Comparison of ENCODE assay signal across 18 cellular contexts in genomic region chr2:3864943-3865664, GRCh38.
DNase-seq lines count a peak whose midpoint lies in the region; ATAC-seq and TF ChIP-seq lines count a peak whose summit lies in the region.
"Had no signal": no experiment of that assay in that cellular context is flagged by ENCODE, and none has a peak within 500 bp of the region (broad histone marks: within the 10 kb centered on the region; RNA-seq: fewer than 3 reads in every experiment).

No MANE protein-coding gene starts in this region.

- H3K36me3 Mint-ChIP-seq in CD8-positive, alpha-beta T cell: no peaks in the 10 kb centered on the region

- H3K4me2 ChIP-seq in neuronal stem cell (ENCODE audit: insufficient read depth, low read length, poor library complexity, severe bottlenecking): no peak overlapping the region

- no peak overlapping the region for H3K27ac ChIP-seq in neuronal stem cell (replicated peaks; ENCODE audit: low read length)
- no peak overlapping the region for H3K27ac ChIP-seq in CD8-positive, alpha-beta T cell (ENCODE audit: low read depth, low read length)
- H3K27ac ChIP-seq: breast epithelium, epithelial cell of prostate, foreskin keratinocyte, Peyer's patch, sigmoid colon, tibial nerve had no signal

- H3K36me3 ChIP-seq in neuronal stem cell (replicated peaks in 1 of 2; ENCODE audit: control insufficient read depth in 2 of 2, insufficient read depth in 2 of 2, low read length in 2 of 2): no peaks in the 10 kb centered on the region
- H3K36me3 ChIP-seq in CD8-positive, alpha-beta T cell (ENCODE audit: insufficient read depth, low read length): no peaks in the 10 kb centered on the region
- H3K36me3 ChIP-seq: breast epithelium, Peyer's patch, sigmoid colon, tibial nerve had no signal

- no peaks in the 10 kb centered on the region for H3K79me1 ChIP-seq in neuronal stem cell (ENCODE audit: low read depth, low read length)

- H3K27me3 Mint-ChIP-seq in CD8-positive, alpha-beta T cell (ENCODE audit: low read depth): peaks cover 2% of the 10 kb centered on the region
- H3K27me3 Mint-ChIP-seq: CD4-positive, alpha-beta T cell had no signal

- H3K4me1 ChIP-seq in neuronal stem cell (ENCODE audit: control insufficient read depth in 2 of 2, insufficient read depth in 1 of 2, low read depth in 1 of 2, low read length in 2 of 2): peaks cover 0 to 3% of the 10 kb centered on the region in 2 donors
- no peaks in the 10 kb centered on the region for H3K4me1 ChIP-seq in CD8-positive, alpha-beta T cell (ENCODE audit: insufficient read depth, low read length)
- H3K4me1 ChIP-seq: breast epithelium, foreskin keratinocyte, Peyer's patch had no signal

- H3K18ac ChIP-seq in neuronal stem cell (ENCODE audit: low read length): peak overlapping the region; percentile 74

- TF ChIP-seq CTCF in CD8-positive, alpha-beta T cell (IDR thresholded peaks at IDR 0.05): no peak

- POLR2A ChIA-PET in CD8-positive, alpha-beta T cell (lab: Charles Lee): no interaction called here

- CTCF ChIA-PET in CD8-positive, alpha-beta T cell (lab: Charles Lee): interaction anchor here (1.2 kb wide), 1 partner anchor 12 kb away, joined by 3 read pairs; no protein-coding TSS in a partner anchor

- H3K27ac Mint-ChIP-seq in CD8-positive, alpha-beta T cell: no peak overlapping the region
- H3K27ac Mint-ChIP-seq: CD4-positive, alpha-beta T cell had no signal

- no peak for ATAC-seq in GM18909 (IDR thresholded peaks at IDR 0.05; ENCODE audit: poor library complexity, unreplicated experiment)
- ATAC-seq in CD8-positive, alpha-beta T cell: no peak
- ATAC-seq: foreskin keratinocyte had no signal

- DNase-seq in DMS79 treated with DMSO at 0.1 percent for 48 hours (lab: John Stamatoyannopoulos, UW): peak; percentile 83
- DNase-seq in NCI-H146 (lab: John Stamatoyannopoulos, UW): peak; percentile 97
- DNase-seq in NCI-H748 (lab: John Stamatoyannopoulos, UW; ENCODE audit: unreplicated experiment): peak; percentile 95
- DNase-seq in neuronal stem cell (ENCODE audit: low spot score): no peak
- DNase-seq in kidney tubule cell (ENCODE audit: low spot score): no peak
- no peak for DNase-seq in CD8-positive, alpha-beta T cell
- DNase-seq: CD4-positive, alpha-beta T cell; foreskin keratinocyte; Karpas-422; NCI-H1048; Peyer's patch; sigmoid colon; stimulated activated naive CD4-positive, alpha-beta T cell; T1000 had no signal

- no peak overlapping the region for H3K4ac ChIP-seq in neuronal stem cell (ENCODE audit: low read length)

- H2AK5ac ChIP-seq in neuronal stem cell (ENCODE audit: low read depth, low read length): no peak overlapping the region

- H3K4me1 Mint-ChIP-seq in CD8-positive, alpha-beta T cell (ENCODE audit: low read depth): no peaks in the 10 kb centered on the region

- H3K9ac ChIP-seq in neuronal stem cell (ENCODE audit: low read depth, low read length, poor library complexity): peak overlapping the region; percentile 38

- no peak overlapping the region for H3K14ac ChIP-seq in neuronal stem cell (ENCODE audit: low read length)

- no peak overlapping the region for H3K4me3 ChIP-seq in neuronal stem cell (ENCODE audit: low read length in 2 of 2)
- no peak overlapping the region for H3K4me3 ChIP-seq in CD8-positive, alpha-beta T cell (ENCODE audit: low read depth, low read length)
- H3K4me3 ChIP-seq: breast epithelium, Peyer's patch, sigmoid colon, tibial nerve had no signal

- intact Hi-C loops in CD8-positive, alpha-beta T cell (cut with DNase I, micrococcal nuclease): no loop called here

- H3K9me3 ChIP-seq in neuronal stem cell (replicated peaks in 1 of 2; ENCODE audit: control insufficient read depth in 2 of 2, insufficient read depth in 1 of 2, low read depth in 1 of 2, low read length in 2 of 2): no peaks in the 10 kb centered on the region
- no peaks in the 10 kb centered on the region for H3K9me3 ChIP-seq in CD8-positive, alpha-beta T cell (ENCODE audit: low read length)
- H3K9me3 ChIP-seq: breast epithelium, Peyer's patch, sigmoid colon, tibial nerve had no signal

- no peak overlapping the region for H2BK12ac ChIP-seq in neuronal stem cell (ENCODE audit: low read length)

- H3K27me3 ChIP-seq in neuronal stem cell (ENCODE audit: control insufficient read depth in 3 of 3, insufficient read depth in 3 of 3, low read depth in 1 of 3, low read length in 3 of 3): no peaks in the 10 kb centered on the region
- no peaks in the 10 kb centered on the region for H3K27me3 ChIP-seq in CD8-positive, alpha-beta T cell (ENCODE audit: insufficient read depth, low read length)
- H3K27me3 ChIP-seq: foreskin keratinocyte, Peyer's patch, sigmoid colon, tibial nerve had no signal

- no CpG with 5 or more reads among the region's 14 CpGs for WGBS in neuronal stem cell (ENCODE audit: extremely low coverage in 2 of 2, insufficient read length in 2 of 2, insufficient replicate concordance in 1 of 2), 2 donors

- peak overlapping the region; percentile 46 for H2BK15ac ChIP-seq in neuronal stem cell (ENCODE audit: low read length)

- no peak overlapping the region for H3K23ac ChIP-seq in neuronal stem cell (ENCODE audit: low read depth, low read length, poor library complexity)

- H2AFZ ChIP-seq in neuronal stem cell (ENCODE audit: low read length): no peak overlapping the region

- H2BK120ac ChIP-seq in neuronal stem cell (ENCODE audit: low read depth, low read length): no peak overlapping the region

- no peak overlapping the region for H4K8ac ChIP-seq in neuronal stem cell (ENCODE audit: low read depth, low read length)

- H2BK5ac ChIP-seq in neuronal stem cell (ENCODE audit: low read length): no peak overlapping the region

- no peak overlapping the region for H3K4me3 Mint-ChIP-seq in CD8-positive, alpha-beta T cell
- H3K4me3 Mint-ChIP-seq: CD4-positive, alpha-beta T cell had no signal

- no peaks in the 10 kb centered on the region for H3K9me3 Mint-ChIP-seq in CD8-positive, alpha-beta T cell

- H4K91ac ChIP-seq in neuronal stem cell (ENCODE audit: low read depth, low read length, poor library complexity): no peak overlapping the region

Comparison
In these comparisons a context has a peak if more than half of its experiments do, and no peak if none do; other contexts are left out.
1. DNase-seq: peak in DMS79 treated with DMSO at 0.1 percent for 48 hours (single experiment), NCI-H146 (single experiment) and NCI-H748 (single experiment); none in neuronal stem cell (single experiment), kidney tubule cell (single experiment) and CD8-positive, alpha-beta T cell (0 of 7).